9 cellular contexts compared by ENCODE assay signal in genomic region chr3:32817195-32817560, GRCh38. TPM values are rescaled to one million over a fixed set of nuclear protein-coding genes. Genes with fewer than 3 reads are reported as not detected.
DNase-seq lines count a peak whose midpoint lies in the region; ATAC-seq and TF ChIP-seq lines count a peak whose summit lies in the region.
"Had no signal": no experiment of that assay in that cellular context is flagged by ENCODE, and none has a peak within 500 bp of the region (broad histone marks: within the 10 kb centered on the region; RNA-seq: fewer than 3 reads in every experiment).

No MANE protein-coding gene starts in this region.

- WGBS in esophagus squamous epithelium, 2 donors: no CpG with 5 or more reads among the region's 57 CpGs

- DNase-seq in Jurkat, Clone E6-1 (ENCODE audit: low read depth, low spot score): no peak
- no peak for DNase-seq in esophagus squamous epithelium (lab: John Stamatoyannopoulos, UW)
- DNase-seq in posterior vena cava (ENCODE audit: low spot score): peak; percentile 67
- no peak for DNase-seq in SIG-M5 (lab: John Stamatoyannopoulos, UW)
- DNase-seq: left cardiac atrium had no signal

- peaks cover 8 to 86% (median 26%) of the 10 kb centered on the region in 4 donors for H3K27me3 ChIP-seq in esophagus squamous epithelium

- H3K27ac ChIP-seq in esophagus squamous epithelium: no peak overlapping the region

- peak overlapping the region; percentile 99 for H3K9ac ChIP-seq in ES-I3 (ENCODE audit: low read depth, low read length)

- TF ChIP-seq POLR2A in esophagus squamous epithelium (IDR thresholded peaks at IDR 0.05): no peak

- no peak for ATAC-seq in HG03439 (IDR thresholded peaks at IDR 0.05; ENCODE audit: unreplicated experiment)
- no peak for ATAC-seq in HG03039 (IDR thresholded peaks at IDR 0.05; ENCODE audit: unreplicated experiment)
- ATAC-seq in GM18868 (IDR thresholded peaks at IDR 0.05; ENCODE audit: unreplicated experiment): no peak

- no peak for TF ChIP-seq CTCF in esophagus squamous epithelium (IDR thresholded peaks at IDR 0.05)

- peak overlapping the region; percentile 62 for H3K4me3 ChIP-seq in Jurkat, Clone E6-1 (ENCODE audit: low read length)
- peak overlapping the region; percentile 15 to 62 (median 36) for H3K4me3 ChIP-seq in esophagus squamous epithelium

- H3K4me1 ChIP-seq in ES-I3 (ENCODE audit: insufficient read depth, low read length) (peaks cover 27% of the 10 kb centered on the region), esophagus squamous epithelium (peaks cover 15 to 39% (median 25%) of the 10 kb centered on the region in 3 donors)

- H3K9me3 ChIP-seq in ES-I3 (ENCODE audit: control insufficient read depth, insufficient read depth, low read length) (no peaks in the 10 kb centered on the region), esophagus squamous epithelium (peaks cover 0 to 5% (median 0%) of the 10 kb centered on the region in 3 donors)

- H3K36me3 ChIP-seq in ES-I3 (ENCODE audit: insufficient read depth, low read length) (peaks cover 24% of the 10 kb centered on the region), esophagus squamous epithelium (no peaks in the 10 kb centered on the region)

- intact Hi-C loops in esophagus squamous epithelium (cut with DNase I) (no loop called here), posterior vena cava (cut with DNase I) (no loop called here)

RNA-seq across cellular contexts. Expression of gene TRIM71, which starts 0.6 kb away (rescaled TPM):
- polyA plus RNA-seq in Jurkat, Clone E6-1 (2012; ENCODE audit: insufficient read depth, insufficient read length): 1.2 TPM
- not detected for total RNA-seq in esophagus squamous epithelium
- not detected for total RNA-seq in posterior vena cava
